In the genomic region with DNA sequence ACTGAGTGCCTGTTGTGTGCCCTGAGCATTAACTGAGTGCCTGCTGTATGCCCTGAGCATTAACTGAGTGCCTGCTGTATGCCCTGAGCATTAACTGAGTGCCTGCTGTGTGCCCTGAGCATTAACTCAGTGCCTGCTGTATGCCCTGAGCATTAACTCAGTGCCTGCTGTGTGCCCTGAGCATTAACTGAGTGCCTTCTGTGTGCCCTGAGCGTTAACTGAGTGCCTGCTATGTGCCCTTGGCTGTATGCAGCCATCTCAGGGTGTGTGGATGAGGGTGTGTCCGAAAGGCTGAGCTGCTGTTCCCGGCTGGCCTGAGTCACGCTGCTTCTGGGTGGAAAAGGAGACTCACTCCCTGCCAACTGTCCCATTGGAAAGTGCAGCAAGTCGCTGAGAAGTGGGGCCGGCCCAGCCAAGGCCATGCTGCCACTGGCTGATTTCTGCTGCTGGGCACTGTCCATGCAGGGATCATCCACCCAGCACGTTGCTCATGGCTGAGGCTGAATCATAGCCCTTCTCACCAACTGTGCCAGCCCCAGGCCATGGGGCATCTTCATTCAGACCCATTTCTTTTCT, we compare ENCODE assay signal across 15 cellular contexts.
DNase-seq lines count a peak whose midpoint lies in the region; ATAC-seq, FAIRE-seq and TF ChIP-seq lines count a peak whose summit lies in the region.
"Had no signal": no experiment of that assay in that cellular context is flagged by ENCODE, and none has a peak within 500 bp of the region (broad histone marks: within the 10 kb centered on the region; RNA-seq: fewer than 3 reads in every experiment).

No MANE protein-coding gene starts in this region.

- FAIRE-seq in keratinocyte (lab: Jason Lieb, UNC) (peak; percentile 86), urothelium cell line (lab: Jason Lieb, UNC) (no peak)
- FAIRE-seq: GM18507 had no signal

- H2AFZ ChIP-seq in keratinocyte (ENCODE audit: control insufficient read depth, low read length): no peak overlapping the region

- H3K27ac ChIP-seq in keratinocyte (ENCODE audit: control insufficient read depth, insufficient read depth, low read length): no peak overlapping the region

- H3K4me1 ChIP-seq in keratinocyte (ENCODE audit: control insufficient read depth, extremely low read depth, insufficient read depth, low read length): peaks cover 8% of the 10 kb centered on the region
- H3K4me1 ChIP-seq in BE2C: no peaks in the 10 kb centered on the region; the same call in 1 of the 2 replicates

- no peak overlapping the region for H3K9ac ChIP-seq in keratinocyte (ENCODE audit: control insufficient read depth, extremely low read depth, insufficient read depth, low read length)

- no peaks in the 10 kb centered on the region for H3K9me3 ChIP-seq in keratinocyte (ENCODE audit: control insufficient read depth, low read depth, low read length)
- no peaks in the 10 kb centered on the region for H3K9me3 ChIP-seq in BE2C

- peak overlapping the region; percentile 9 for H3K4me2 ChIP-seq in keratinocyte (ENCODE audit: control insufficient read depth, extremely low read depth, insufficient read depth, low read depth, low read length)

- ATAC-seq in activated naive CD8-positive, alpha-beta T cell treated with anti-CD3 and anti-CD28 coated beads, Interleukin-2, amount 50 U/mL, for 24 hours: peak; percentile 28
- ATAC-seq: WTC11 had no signal

- no peak overlapping the region for H3K27ac Mint-ChIP-seq in activated naive CD8-positive, alpha-beta T cell treated with anti-CD3 and anti-CD28 coated beads, Interleukin-2, amount 50 U/mL, for 24 hours
- no peak overlapping the region for H3K27ac Mint-ChIP-seq in activated naive CD8-positive, alpha-beta T cell treated with anti-CD3 and anti-CD28 coated beads for 36 hours
- H3K27ac Mint-ChIP-seq: activated T-helper 1 cell treated with anti-CD3 and anti-CD28 coated beads, Interleukin-12 subunit alpha, Interleukin-12 subunit beta, Interleukin-2, Interleukin-4 antibody, amounts not matched to agents 30 ng/mL and 10 ng/mL and 1 ng/mL, durations not matched to agents 14 hours and 24 hours and 36 hours; WTC11 had no signal

- H4K20me1 ChIP-seq in keratinocyte (ENCODE audit: control insufficient read depth, extremely low read depth, insufficient read depth, low read length): no peaks in the 10 kb centered on the region

- no peak overlapping the region for H3K4me3 Mint-ChIP-seq in activated naive CD8-positive, alpha-beta T cell treated with anti-CD3 and anti-CD28 coated beads, Interleukin-2, amount 50 U/mL, for 24 hours
- no peak overlapping the region for H3K4me3 Mint-ChIP-seq in activated naive CD8-positive, alpha-beta T cell treated with anti-CD3 and anti-CD28 coated beads for 36 hours
- H3K4me3 Mint-ChIP-seq: activated T-helper 1 cell treated with anti-CD3 and anti-CD28 coated beads, Interleukin-12 subunit alpha, Interleukin-12 subunit beta, Interleukin-2, Interleukin-4 antibody, amounts not matched to agents 30 ng/mL and 10 ng/mL and 1 ng/mL, durations not matched to agents 14 hours and 24 hours and 36 hours; IgD-negative memory B cell; WTC11 had no signal

- H3K79me2 ChIP-seq in keratinocyte (ENCODE audit: control insufficient read depth, insufficient read depth, low read length): peaks cover 2% of the 10 kb centered on the region

- H3K36me3 Mint-ChIP-seq in activated naive CD8-positive, alpha-beta T cell treated with anti-CD3 and anti-CD28 coated beads, Interleukin-2, amount 50 U/mL, for 24 hours (ENCODE audit: low read depth): no peaks in the 10 kb centered on the region
- H3K36me3 Mint-ChIP-seq in activated naive CD8-positive, alpha-beta T cell treated with anti-CD3 and anti-CD28 coated beads for 36 hours: no peaks in the 10 kb centered on the region
- H3K36me3 Mint-ChIP-seq: WTC11 had no signal

- DNase-seq in activated naive CD8-positive, alpha-beta T cell treated with anti-CD3 and anti-CD28 coated beads, Interleukin-2, amount 50 U/mL, for 24 hours: no peak
- DNase-seq in activated naive CD8-positive, alpha-beta T cell treated with anti-CD3 and anti-CD28 coated beads for 36 hours: no peak
- peak; percentile 67 to 78 for DNase-seq in cardiac fibroblast (ENCODE audit: low read depth in 2 of 2)
- DNase-seq in keratinocyte (ENCODE audit: low read depth, low spot score): peak; percentile 41
- peak; percentile 67 for DNase-seq in urothelium cell line (ENCODE audit: low spot score)
- DNase-seq in CD1c-positive myeloid dendritic cell (ENCODE audit: extremely low spot score): no peak
- DNase-seq in BE2C: no peak
- DNase-seq in kidney glomerular epithelial cell (lab: John Stamatoyannopoulos, UW): no peak
- DNase-seq: 8988T, NCI-H2029 treated with DMSO at 0.1 percent for 48 hours, RPMI8226 had no signal

- H3K9me1 ChIP-seq in keratinocyte (ENCODE audit: control insufficient read depth, extremely low read depth, insufficient read depth, low read length): no peaks in the 10 kb centered on the region

- H3K36me3 ChIP-seq in keratinocyte (ENCODE audit: control insufficient read depth in 2 of 2, extremely low read depth in 1 of 2, insufficient read depth in 2 of 2, low read length in 2 of 2) (peaks cover 0 to 3% of the 10 kb centered on the region in 2 experiments), BE2C (no peaks in the 10 kb centered on the region)

- H3K27me3 ChIP-seq in keratinocyte (ENCODE audit: control insufficient read depth, extremely low read depth, insufficient read depth, low read length): no peaks in the 10 kb centered on the region
- no peaks in the 10 kb centered on the region for H3K27me3 ChIP-seq in BE2C

- TF ChIP-seq CTCF in cardiac fibroblast (IDR thresholded peaks at IDR 0.05; ENCODE audit: low read depth, low read length): no peak
- no peak for TF ChIP-seq CTCF in keratinocyte (optimal IDR thresholded peaks at IDR 0.05 in 1 of 3, IDR thresholded peaks at IDR 0.05 in 1 of 3, conservative IDR thresholded peaks at IDR 0.05 in 1 of 3; ENCODE audit: extremely low read depth in 1 of 3, insufficient read depth in 2 of 3, low read length in 3 of 3)
- no peak for TF ChIP-seq CTCF in BE2C (IDR thresholded peaks at IDR 0.05; ENCODE audit: low read depth, low read length)

- H3K27me3 Mint-ChIP-seq in activated naive CD8-positive, alpha-beta T cell treated with anti-CD3 and anti-CD28 coated beads, Interleukin-2, amount 50 U/mL, for 24 hours: no peaks in the 10 kb centered on the region
- H3K27me3 Mint-ChIP-seq in activated naive CD8-positive, alpha-beta T cell treated with anti-CD3 and anti-CD28 coated beads for 36 hours: no peaks in the 10 kb centered on the region
- H3K27me3 Mint-ChIP-seq: IgD-negative memory B cell had no signal

- H3K9me3 Mint-ChIP-seq in activated naive CD8-positive, alpha-beta T cell treated with anti-CD3 and anti-CD28 coated beads, Interleukin-2, amount 50 U/mL, for 24 hours: no peaks in the 10 kb centered on the region
- no peaks in the 10 kb centered on the region for H3K9me3 Mint-ChIP-seq in activated naive CD8-positive, alpha-beta T cell treated with anti-CD3 and anti-CD28 coated beads for 36 hours
- H3K9me3 Mint-ChIP-seq: activated T-helper 1 cell treated with anti-CD3 and anti-CD28 coated beads, Interleukin-12 subunit alpha, Interleukin-12 subunit beta, Interleukin-2, Interleukin-4 antibody, amounts not matched to agents 30 ng/mL and 10 ng/mL and 1 ng/mL, durations not matched to agents 14 hours and 24 hours and 36 hours; IgD-negative memory B cell; WTC11 had no signal

- peaks cover 13% of the 10 kb centered on the region for H3K4me1 Mint-ChIP-seq in activated naive CD8-positive, alpha-beta T cell treated with anti-CD3 and anti-CD28 coated beads, Interleukin-2, amount 50 U/mL, for 24 hours
- peaks cover 13% of the 10 kb centered on the region for H3K4me1 Mint-ChIP-seq in activated naive CD8-positive, alpha-beta T cell treated with anti-CD3 and anti-CD28 coated beads for 36 hours

- H3K4me3 ChIP-seq in cardiac fibroblast (replicated peaks in 1 of 2; ENCODE audit: low read depth in 2 of 2, low read length in 2 of 2): no peak overlapping the region
- H3K4me3 ChIP-seq in keratinocyte (ENCODE audit: control insufficient read depth in 2 of 3, extremely low read depth in 1 of 3, insufficient read depth in 2 of 3, low read depth in 1 of 3, low read length in 3 of 3): no peak overlapping the region
- no peak overlapping the region for H3K4me3 ChIP-seq in BE2C (ENCODE audit: low read depth, low read length)

- dilution Hi-C loops in keratinocyte (cut with MboI; ENCODE audit: extremely low pct_ligation_motif_present, low sequenced_read_pairs): no loop called here

Comparison
In these comparisons a context has a peak if more than half of its experiments do, and no peak if none do; other contexts are left out.
1. DNase-seq: peak in cardiac fibroblast (2 of 2), keratinocyte (single experiment) and urothelium cell line (single experiment); none in activated naive CD8-positive, alpha-beta T cell treated with anti-CD3 and anti-CD28 coated beads, Interleukin-2, amount 50 U/mL, for 24 hours (single experiment), activated naive CD8-positive, alpha-beta T cell treated with anti-CD3 and anti-CD28 coated beads for 36 hours (single experiment), CD1c-positive myeloid dendritic cell (single experiment), BE2C (single experiment) and kidney glomerular epithelial cell (single experiment).